In genomic region chr12:131432532-131433260, GRCh38 we compare ENCODE assay signal across 15 cellular contexts.
A peak's percentile ranks its signal among the peaks of the same experiment; 100 is the strongest.
DNase-seq lines count a peak whose midpoint lies in the region; ATAC-seq and TF ChIP-seq lines count a peak whose summit lies in the region.
"Had no signal": no experiment of that assay in that cellular context is flagged by ENCODE, and none has a peak within 500 bp of the region (broad histone marks: within the 10 kb centered on the region; RNA-seq: fewer than 3 reads in every experiment).

No MANE protein-coding gene starts in this region.

- no peaks in the 10 kb centered on the region for H3K9me3 ChIP-seq in Panc1 (ENCODE audit: control insufficient read depth, insufficient read depth, low read depth, low read length)
- H3K9me3 ChIP-seq in stomach = peaks cover 0 to 16% (median 10%) of the 10 kb centered on the region in 4 donors
- H3K9me3 ChIP-seq: SK-N-SH had no signal

- in situ Hi-C loops in Panc1 (cut with HindIII; ENCODE audit: low pct_unique_long_range_greater_than_20kb, low sequenced_read_pairs) = no loop called here

- BruUV-seq in Panc1 (replicated peaks; lab: Mats Ljungman, UMichigan) = no TSS peak

- POLR2A ChIA-PET in Panc1 (lab: Charles Lee) = no interaction called here

- DNase-seq in activated CD8-positive, alpha-beta memory T cell treated with anti-CD3 and anti-CD28 coated beads, Interleukin-2, amount 50 U/mL, for 48 hours = peak; percentile 39
- no peak for DNase-seq in activated CD8-positive, alpha-beta memory T cell treated with anti-CD3 and anti-CD28 coated beads for 24 hours
- DNase-seq in Panc1 (ENCODE audit: low read depth, low spot score) (no peak), stomach (peak; percentile 5), NCI-H226 (no peak)
- DNase-seq: 8988T, activated gamma-delta T cell treated with Interleukin-2 at 50 U/mL for 16 hours, GF-D8, nucleus accumbens, SK-N-SH had no signal

- 53 to 75% (median 61%) methylated on average over 6 to 25 of the region's 29 CpGs for WGBS in stomach, 5 donors

- no peak overlapping the region for H3K27ac ChIP-seq in Panc1 (ENCODE audit: low read length)
- no peak overlapping the region for H3K27ac ChIP-seq in stomach
- H3K27ac ChIP-seq: VCaP had no signal

- H3K4me3 ChIP-seq in Panc1 (ENCODE audit: low read depth in 2 of 2, low read length in 2 of 2) (no peak overlapping the region), stomach (no peak overlapping the region)

- peak; percentile 76 for ATAC-seq in GM21576 (IDR thresholded peaks at IDR 0.05; ENCODE audit: unreplicated experiment)
- peak; percentile 60; the same call in 1 of the 2 replicates for ATAC-seq in Panc1
- no peak for ATAC-seq in GM21390 (IDR thresholded peaks at IDR 0.05; ENCODE audit: unreplicated experiment)
- ATAC-seq in HG02938 (IDR thresholded peaks at IDR 0.05; ENCODE audit: unreplicated experiment) = no peak
- ATAC-seq: HCT116 had no signal

- intact Hi-C loops in Panc1 (cut with micrococcal nuclease; ENCODE audit: unreplicated experiment) = no loop called here
- intact Hi-C loops in stomach (cut with DNase I; ENCODE audit: low total_unique reads) = no loop called here

- H3K36me3 ChIP-seq in Panc1 (ENCODE audit: control insufficient read depth, insufficient read depth, low read length) (no peaks in the 10 kb centered on the region), stomach (no peaks in the 10 kb centered on the region)

- H3K27me3 ChIP-seq in Panc1 (ENCODE audit: control insufficient read depth, insufficient read depth, low read length) (no peaks in the 10 kb centered on the region; the same call in 1 of the 2 replicates), stomach (peaks cover 0 to 58% (median 0%) of the 10 kb centered on the region in 3 donors)

- CTCF ChIA-PET in Panc1 (lab: Charles Lee) = no interaction called here

- H3K4me1 ChIP-seq in Panc1 (ENCODE audit: control insufficient read depth, insufficient read depth, low read length) (no peaks in the 10 kb centered on the region), stomach (no peaks in the 10 kb centered on the region)

- TF ChIP-seq EP300 in stomach (IDR thresholded peaks at IDR 0.05) = no peak

- TF ChIP-seq CTCF in Panc1 (IDR thresholded peaks at IDR 0.05) = no peak
- TF ChIP-seq CTCF in stomach (IDR thresholded peaks at IDR 0.05) = no peak

- no peak for TF ChIP-seq POLR2A in stomach (IDR thresholded peaks at IDR 0.05)

Comparison
In these comparisons a context has a peak if more than half of its experiments do, and no peak if none do; other contexts are left out.
1. DNase-seq: peak in activated CD8-positive, alpha-beta memory T cell treated with anti-CD3 and anti-CD28 coated beads, Interleukin-2, amount 50 U/mL, for 48 hours (single experiment) and stomach (single experiment); none in activated CD8-positive, alpha-beta memory T cell treated with anti-CD3 and anti-CD28 coated beads for 24 hours (single experiment), Panc1 (single experiment) and NCI-H226 (single experiment).
2. ATAC-seq: peak in GM21576 (single experiment) and Panc1 (single experiment); none in GM21390 (single experiment) and HG02938 (single experiment).